ENCODE assay signal across 12 cellular contexts in the genomic region with DNA sequence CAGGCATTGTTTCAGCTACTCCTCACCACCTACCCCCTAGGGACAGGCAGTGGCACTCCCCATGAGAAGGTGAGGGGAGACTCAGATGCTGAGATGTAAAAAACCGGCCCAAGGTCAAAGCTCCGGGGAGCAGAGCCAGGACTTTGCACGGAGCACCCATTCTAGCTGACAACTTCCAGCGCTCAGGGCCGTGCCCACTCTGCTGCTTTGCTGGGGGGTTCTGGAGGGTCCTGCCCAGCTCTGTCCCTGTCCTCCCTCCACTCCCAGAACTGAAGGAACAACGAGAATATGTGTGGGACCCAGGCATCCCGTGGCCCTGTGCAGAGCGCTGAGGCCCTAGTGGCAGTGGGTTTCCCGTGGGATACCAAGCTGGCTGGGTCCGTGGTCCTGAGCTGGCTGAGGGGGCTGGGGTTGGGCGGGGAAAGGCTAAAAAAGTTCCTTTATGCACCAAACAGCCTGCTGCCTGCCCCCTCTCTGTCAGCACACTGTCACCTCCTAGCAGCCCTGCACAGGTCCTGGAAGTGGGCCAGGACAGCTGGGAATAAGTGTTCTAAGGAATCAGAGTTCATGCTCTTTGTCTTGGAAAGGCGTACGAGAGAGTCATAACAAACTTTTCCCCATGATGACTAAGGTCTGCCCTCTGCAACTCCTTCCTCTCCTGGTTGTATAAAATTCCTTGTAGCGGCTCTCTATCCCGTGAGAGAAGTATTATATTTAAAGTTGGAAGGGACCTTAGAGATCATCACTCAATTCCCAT. TPM values are rescaled to one million over a fixed set of nuclear protein-coding genes. Genes with fewer than 3 reads are reported as not detected.
DNase-seq lines count a peak whose midpoint lies in the region; ATAC-seq, FAIRE-seq and TF ChIP-seq lines count a peak whose summit lies in the region.
"Had no signal": no experiment of that assay in that cellular context is flagged by ENCODE, and none has a peak within 500 bp of the region (broad histone marks: within the 10 kb centered on the region; RNA-seq: fewer than 3 reads in every experiment).

No MANE protein-coding gene starts in this region.

- H3K36me3 ChIP-seq in mammary epithelial cell (ENCODE audit: insufficient read depth, low read length) = no peaks in the 10 kb centered on the region
- no peaks in the 10 kb centered on the region for H3K36me3 ChIP-seq in lower lobe of right lung
- H3K36me3 ChIP-seq in A673 (ENCODE audit: insufficient read depth, low read length, poor library complexity, severe bottlenecking) = no peaks in the 10 kb centered on the region

- no peak for FAIRE-seq in urothelium cell line (lab: Jason Lieb, UNC)

- no peak overlapping the region for H3K4me3 ChIP-seq in mammary epithelial cell (replicated peaks in 1 of 3; ENCODE audit: insufficient read depth in 1 of 3, low read depth in 2 of 3, low read length in 3 of 3)
- H3K4me3 ChIP-seq in lower lobe of right lung = no peak overlapping the region
- no peak overlapping the region for H3K4me3 ChIP-seq in A673 (ENCODE audit: low read depth, low read length, poor library complexity, severe bottlenecking)

- H3K27ac Mint-ChIP-seq in MCF 10A (ENCODE audit: low read depth, unreplicated experiment) = no peak overlapping the region
- H3K27ac Mint-ChIP-seq: activated naive CD4-positive, alpha-beta T cell treated with anti-CD3 and anti-CD28 coated beads, Interleukin-2, amount 50 U/mL, for 24 hours had no signal

- in situ Hi-C loops in mammary epithelial cell (cut with MboI; ENCODE audit: low sequenced_read_pairs in 2 of 2) = no loop called here

- intact Hi-C loops in MCF 10A (cut with micrococcal nuclease) (no loop called here), mammary epithelial cell (cut with micrococcal nuclease) (no loop called here), lower lobe of right lung (cut with DNase I) (no loop called here), A673 (cut with micrococcal nuclease; ENCODE audit: unreplicated experiment) (no loop called here)

- WGBS in mammary epithelial cell (ENCODE audit: low coverage, missing lambda C conversion rate) = 81% methylated on average over 14 of the region's 15 CpGs

- no peak overlapping the region for H3K27ac ChIP-seq in mammary epithelial cell (ENCODE audit: insufficient read depth, low read depth, low read length)
- H3K27ac ChIP-seq in lower lobe of right lung = no peak overlapping the region
- no peak overlapping the region for H3K27ac ChIP-seq in A673 (ENCODE audit: low read depth, low read length, poor library complexity, severe bottlenecking)

- H3K9me3 ChIP-seq in mammary epithelial cell (replicated peaks; ENCODE audit: insufficient read depth, low read length) (no peaks in the 10 kb centered on the region), lower lobe of right lung (no peaks in the 10 kb centered on the region), A673 (ENCODE audit: low read depth, low read length, poor library complexity, severe bottlenecking) (peaks cover 5% of the 10 kb centered on the region)

- H2AFZ ChIP-seq in mammary epithelial cell (ENCODE audit: low read depth, low read length) = no peak overlapping the region

- H3K4me3 Mint-ChIP-seq in MCF 10A (ENCODE audit: unreplicated experiment) = no peak overlapping the region
- H3K4me3 Mint-ChIP-seq: activated naive CD4-positive, alpha-beta T cell treated with anti-CD3 and anti-CD28 coated beads, Interleukin-2, amount 50 U/mL, for 24 hours had no signal

- H3K27me3 ChIP-seq in mammary epithelial cell (ENCODE audit: insufficient read depth, low read length) = no peaks in the 10 kb centered on the region
- H3K27me3 ChIP-seq in lower lobe of right lung (ENCODE audit: low read depth) = no peaks in the 10 kb centered on the region
- H3K27me3 ChIP-seq in A673 (replicated peaks; ENCODE audit: insufficient read depth, low read depth, low read length, poor library complexity) = no peaks in the 10 kb centered on the region

- TF ChIP-seq CTCF in MCF 10A (IDR thresholded peaks at IDR 0.05; ENCODE audit: unreplicated experiment) = no peak
- TF ChIP-seq CTCF in mammary epithelial cell (conservative IDR thresholded peaks at IDR 0.05 in 1 of 2, IDR thresholded peaks at IDR 0.05 in 1 of 2; ENCODE audit: extremely low read depth in 1 of 2, insufficient read depth in 1 of 2, low read depth in 1 of 2, low read length in 2 of 2) = no peak
- TF ChIP-seq CTCF in lower lobe of right lung (IDR thresholded peaks at IDR 0.05) = no peak
- TF ChIP-seq CTCF in A673 (conservative IDR thresholded peaks at IDR 0.05; ENCODE audit: low read depth, low read length) = no peak

- H3K9ac ChIP-seq in mammary epithelial cell (ENCODE audit: insufficient read depth, low read length) = no peak overlapping the region

- DNase-seq in MCF 10A (ENCODE audit: unreplicated experiment) (peak; percentile 44), mammary epithelial cell (no peak), dermis blood vessel endothelial cell (peak; percentile 98), lower lobe of right lung (peak; percentile 56), urothelium cell line (ENCODE audit: low spot score) (peak; percentile 40), A673 (ENCODE audit: low spot score) (no peak), ecto neural progenitor cell (ENCODE audit: low spot score) (no peak), 8988T (no peak)
- DNase-seq: activated CD4-positive, CD25-positive, alpha-beta regulatory T cell; AML-193; NCI-H82 had no signal

- POLR2A ChIA-PET in MCF 10A (lab: Yijun Ruan, JAX) = no interaction called here
- POLR2A ChIA-PET in A673 (lab: Charles Lee; ENCODE audit: low non-redundant PET) = no interaction called here

- H4K20me1 ChIP-seq in mammary epithelial cell (ENCODE audit: insufficient read depth, low read length) = no peaks in the 10 kb centered on the region

- H3K36me3 Mint-ChIP-seq in MCF 10A (ENCODE audit: insufficient read depth, unreplicated experiment) = no peaks in the 10 kb centered on the region
- H3K36me3 Mint-ChIP-seq: activated naive CD4-positive, alpha-beta T cell treated with anti-CD3 and anti-CD28 coated beads, Interleukin-2, amount 50 U/mL, for 24 hours had no signal

- dilution Hi-C loops in mammary epithelial cell (cut with HindIII; ENCODE audit: low sequenced_read_pairs) = no loop called here

- H3K9me3 Mint-ChIP-seq in MCF 10A (ENCODE audit: unreplicated experiment) = no peaks in the 10 kb centered on the region
- H3K9me3 Mint-ChIP-seq: activated naive CD4-positive, alpha-beta T cell treated with anti-CD3 and anti-CD28 coated beads, Interleukin-2, amount 50 U/mL, for 24 hours had no signal

- H3K4me2 ChIP-seq in mammary epithelial cell (ENCODE audit: insufficient read depth, low read depth, low read length) = no peak overlapping the region

- BruUV-seq in MCF 10A (replicated peaks; lab: Mats Ljungman, UMichigan) (no TSS peak), mammary epithelial cell (replicated peaks; lab: Mats Ljungman, UMichigan) (no TSS peak), A673 (replicated peaks; lab: Mats Ljungman, UMichigan) (no TSS peak)

- peaks cover 8% of the 10 kb centered on the region for H3K27me3 Mint-ChIP-seq in MCF 10A (ENCODE audit: insufficient read depth, unreplicated experiment)
- H3K27me3 Mint-ChIP-seq: activated naive CD4-positive, alpha-beta T cell treated with anti-CD3 and anti-CD28 coated beads, Interleukin-2, amount 50 U/mL, for 24 hours had no signal

- CTCF ChIA-PET in MCF 10A (lab: Yijun Ruan, JAX) (interaction anchor here (0.6 kb wide), 1 partner anchor 195 kb away, joined by 3 read pairs; no protein-coding TSS in a partner anchor), mammary epithelial cell (lab: Charles Lee; ENCODE audit: low non-redundant PET) (interaction anchor here (0.7 kb wide), 1 partner anchor 649 kb away, joined by 12 read pairs; no protein-coding TSS in a partner anchor), A673 (lab: Charles Lee) (no interaction called here)

- H3K4me1 Mint-ChIP-seq in MCF 10A (ENCODE audit: insufficient read depth, unreplicated experiment) = no peaks in the 10 kb centered on the region
- H3K4me1 Mint-ChIP-seq: activated naive CD4-positive, alpha-beta T cell treated with anti-CD3 and anti-CD28 coated beads, Interleukin-2, amount 50 U/mL, for 24 hours had no signal

- no peaks in the 10 kb centered on the region for H3K4me1 ChIP-seq in mammary epithelial cell (ENCODE audit: insufficient read depth, low read length)
- peaks cover 8% of the 10 kb centered on the region for H3K4me1 ChIP-seq in lower lobe of right lung
- H3K4me1 ChIP-seq in A673 (ENCODE audit: insufficient read depth, low read length, poor library complexity, severe bottlenecking) = no peaks in the 10 kb centered on the region

- peak; percentile 16 to 43 for ATAC-seq in lower lobe of right lung

- H3K79me2 ChIP-seq in mammary epithelial cell (ENCODE audit: insufficient read depth, low read length) = no peaks in the 10 kb centered on the region

RNA-seq across cellular contexts. Expression of a gene that starts 1.9 kb away (rescaled TPM):
- not detected in 2 replicates for total RNA-seq in MCF 10A (2022)
- total RNA-seq in mammary epithelial cell = not detected
- not detected for polyA plus RNA-seq in mammary epithelial cell
- polyA minus RNA-seq in mammary epithelial cell = 2.9 TPM
- total RNA-seq in dermis blood vessel endothelial cell = not detected in 2 replicates
- total RNA-seq in lower lobe of right lung = not detected
- total RNA-seq in A673 (2021) = not detected in 2 replicates

RNA-seq across cellular contexts. Expression of a gene that starts 30.3 kb away (rescaled TPM):
- total RNA-seq in MCF 10A (2022) (not detected in 2 replicates), mammary epithelial cell (not detected), dermis blood vessel endothelial cell (not detected in 2 replicates), lower lobe of right lung (113 TPM), A673 (2021) (not detected in 2 replicates)
- not detected for polyA plus RNA-seq in mammary epithelial cell
- not detected for polyA minus RNA-seq in mammary epithelial cell

RNA-seq across cellular contexts. Expression of a gene that starts 54.9 kb away (rescaled TPM):
- 37.5 and 57.8 TPM in 2 replicates for total RNA-seq in MCF 10A (2022)
- total RNA-seq in mammary epithelial cell = 10 to 100 TPM; 14.7 to 58.0 TPM
- polyA plus RNA-seq in mammary epithelial cell = 43.1 TPM
- 31.8 TPM for polyA minus RNA-seq in mammary epithelial cell
- 14.0 and 31.2 TPM in 2 replicates for total RNA-seq in dermis blood vessel endothelial cell
- 12.6 TPM for total RNA-seq in lower lobe of right lung
- total RNA-seq in A673 (2021) = 137 and 188 TPM in 2 replicates

Comparison
In these comparisons a context has a peak if more than half of its experiments do, and no peak if none do; other contexts are left out.
1. DNase-seq: peak in MCF 10A (single experiment), dermis blood vessel endothelial cell (single experiment), lower lobe of right lung (single experiment) and urothelium cell line (single experiment); none in mammary epithelial cell (single experiment), A673 (single experiment), ecto neural progenitor cell (single experiment) and 8988T (single experiment).
2. RNA of a gene that starts 30.3 kb away (total RNA-seq): 113 TPM in lower lobe of right lung (single experiment); not detected in MCF 10A, not detected in mammary epithelial cell, not detected in dermis blood vessel endothelial cell and not detected in A673; every median in the first group is over 100 times any median in the second.